13 cellular contexts compared by ENCODE assay signal in the genomic region with DNA sequence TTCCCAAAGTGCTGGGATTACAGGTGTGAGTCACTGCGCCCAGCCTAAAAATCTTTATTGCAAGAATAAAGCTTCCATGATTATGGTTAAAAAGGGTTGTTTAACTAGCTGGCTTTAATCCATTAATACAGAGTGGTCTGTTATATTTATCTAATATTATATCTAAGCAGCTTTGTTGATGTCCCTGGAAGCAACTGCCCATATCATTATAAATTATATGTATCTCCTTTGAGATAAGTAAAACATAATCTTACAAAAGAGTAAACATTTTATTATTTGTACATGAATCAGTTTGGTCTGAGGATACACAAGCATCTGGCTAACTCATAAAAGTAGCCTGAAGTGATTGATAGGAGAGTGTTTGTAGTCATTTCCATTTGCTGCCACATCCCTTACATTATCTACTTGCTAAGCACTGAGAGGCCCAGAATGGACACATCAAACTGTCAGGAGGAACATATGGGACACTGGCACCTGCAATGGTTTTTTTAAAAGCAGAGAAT. TPM values are rescaled to one million over a fixed set of nuclear protein-coding genes. Genes with fewer than 3 reads are reported as not detected.
DNase-seq lines count a peak whose midpoint lies in the region; ATAC-seq and TF ChIP-seq lines count a peak whose summit lies in the region.
"Had no signal": no experiment of that assay in that cellular context is flagged by ENCODE, and none has a peak within 500 bp of the region (broad histone marks: within the 10 kb centered on the region; RNA-seq: fewer than 3 reads in every experiment).

No MANE protein-coding gene starts in this region.

- H3K4me3 Mint-ChIP-seq in naive thymus-derived CD8-positive, alpha-beta T cell = peak overlapping the region in 8 of 10 donors; percentile 6 to 66 (median 47)

- DNase-seq in heart right ventricle (no peak), cardiac septum (ENCODE audit: low spot score) (no peak), body of pancreas (no peak), vagina (ENCODE audit: extremely low spot score in 2 of 2) (no peak), NCI-H2196 treated with DMSO at 0.1 percent for 48 hours (lab: John Stamatoyannopoulos, UW; ENCODE audit: unreplicated experiment) (no peak), GM19240 (ENCODE audit: insufficient read length, low spot score) (no peak)
- no peak for DNase-seq in naive thymus-derived CD8-positive, alpha-beta T cell
- DNase-seq: activated gamma-delta T cell treated with Interleukin-2 at 50 U/mL for 16 hours; MG63; NK-92 treated with Interleukin-12 subunit alpha and Interleukin-12 subunit beta, amount 100 ng/mL, for 24 hours; stimulated activated CD4-positive, alpha-beta T cell treated with anti-CD3 and anti-CD28 coated beads, Interleukin-12 subunit alpha, Interleukin-12 subunit beta, amount 100 ng/mL, for 4 hours; stimulated activated naive CD4-positive, alpha-beta T cell had no signal

- TF ChIP-seq CTCF in heart right ventricle (IDR thresholded peaks at IDR 0.05) (no peak), body of pancreas (IDR thresholded peaks at IDR 0.05) (no peak), vagina (IDR thresholded peaks at IDR 0.05) (no peak)

- H3K4me1 Mint-ChIP-seq in naive thymus-derived CD8-positive, alpha-beta T cell = peaks cover 18 to 28% (median 23%) of the 10 kb centered on the region in 4 donors

- H3K9me3 ChIP-seq in heart right ventricle (no peaks in the 10 kb centered on the region), body of pancreas (no peaks in the 10 kb centered on the region), vagina (no peaks in the 10 kb centered on the region)
- H3K9me3 ChIP-seq: MG63 had no signal

- TF ChIP-seq POLR2A in body of pancreas (IDR thresholded peaks at IDR 0.05) (no peak), vagina (IDR thresholded peaks at IDR 0.05) (no peak)

- H3K4me3 ChIP-seq in heart right ventricle (no peak overlapping the region), body of pancreas (no peak overlapping the region), vagina (no peak overlapping the region)
- H3K4me3 ChIP-seq: MG63 had no signal

- intact Hi-C loops in heart right ventricle (cut with DNase I) (loop anchor here in 2 of 10 donors (5.0 to 10.0 kb wide), 2 partner anchors 74 to 76 kb away; a partner anchor contains a TSS), cardiac septum (cut with DNase I) (no loop called here), body of pancreas (cut with DNase I) (no loop called here), vagina (cut with DNase I) (no loop called here)

- peak overlapping the region; percentile 40 to 91 (median 80) for H3K27ac Mint-ChIP-seq in naive thymus-derived CD8-positive, alpha-beta T cell

- WGBS in heart right ventricle, 2 donors = 98 to 100% methylated on average over 1 of the region's 1 CpG
- 93 to 94% methylated on average over 1 of the region's 1 CpG for WGBS in body of pancreas, 2 donors

- H3K27ac ChIP-seq in heart right ventricle (peak overlapping the region in 9 of 10 donors; percentile 50 to 84 (median 71)), body of pancreas (peak overlapping the region in 3 of 4 donors; percentile 39 to 57 (median 54)), vagina (peak overlapping the region; percentile 84)

- POLR2A ChIA-PET in naive thymus-derived CD8-positive, alpha-beta T cell (lab: Charles Lee) = interaction anchor here (0.6 to 1.6 kb wide), 3 partner anchors 10 to 99 kb away, joined by 3 read pairs; no protein-coding TSS in a partner anchor

- H3K4me1 ChIP-seq in heart right ventricle (peaks cover 10 to 60% (median 44%) of the 10 kb centered on the region in 9 donors), body of pancreas (peaks cover 38% of the 10 kb centered on the region), vagina (peaks cover 57% of the 10 kb centered on the region)

- no peaks in the 10 kb centered on the region for H3K27me3 ChIP-seq in heart right ventricle
- H3K27me3 ChIP-seq in body of pancreas = no peaks in the 10 kb centered on the region
- no peaks in the 10 kb centered on the region for H3K27me3 ChIP-seq in vagina
- H3K27me3 ChIP-seq: MG63 had no signal

- H3K36me3 Mint-ChIP-seq in naive thymus-derived CD8-positive, alpha-beta T cell = peaks cover 4 to 58% (median 10%) of the 10 kb centered on the region in 3 donors

- H3K27me3 Mint-ChIP-seq in naive thymus-derived CD8-positive, alpha-beta T cell = no peaks in the 10 kb centered on the region

- peak in 1 of 8 donors; percentile 37 for ATAC-seq in heart right ventricle
- ATAC-seq in body of pancreas = no peak
- no peak for ATAC-seq in naive thymus-derived CD8-positive, alpha-beta T cell
- ATAC-seq in GM21529 (IDR thresholded peaks at IDR 0.05; ENCODE audit: unreplicated experiment) = no peak

- H3K36me3 ChIP-seq in heart right ventricle (peaks cover 0 to 58% (median 0%) of the 10 kb centered on the region in 9 donors), body of pancreas (replicated peaks in 1 of 2; ENCODE audit: insufficient read depth in 1 of 2, low read depth in 2 of 2) (peaks cover 5 to 6% of the 10 kb centered on the region in 2 donors), vagina (peaks cover 0 to 14% of the 10 kb centered on the region in 2 donors)

- H3K9me3 Mint-ChIP-seq in naive thymus-derived CD8-positive, alpha-beta T cell = no peaks in the 10 kb centered on the region

RNA-seq across cellular contexts. Expression of a gene that starts 46.9 kb away (rescaled TPM):
- total RNA-seq in heart right ventricle = 10 to 100 TPM in 8 of 10 donors, 1 to 10 TPM in 2; 9.7 to 18.0 (median 11.8) TPM
- polyA plus RNA-seq in heart right ventricle = 10 to 100 TPM; 12.5 to 19.8 TPM
- 6.5 TPM for total RNA-seq in cardiac septum
- total RNA-seq in body of pancreas = 10 to 100 TPM; 15.8 to 29.0 TPM
- 10 to 100 TPM; 16.4 to 17.1 TPM for total RNA-seq in naive thymus-derived CD8-positive, alpha-beta T cell
- 10 to 100 TPM in 2 of 3 donors, 1 to 10 TPM in 1; 9.4 to 20.1 (median 17.0) TPM for polyA plus RNA-seq in naive thymus-derived CD8-positive, alpha-beta T cell
- 35.1 TPM for total RNA-seq in vagina
